8 cellular contexts compared by ENCODE assay signal in the genomic region with DNA sequence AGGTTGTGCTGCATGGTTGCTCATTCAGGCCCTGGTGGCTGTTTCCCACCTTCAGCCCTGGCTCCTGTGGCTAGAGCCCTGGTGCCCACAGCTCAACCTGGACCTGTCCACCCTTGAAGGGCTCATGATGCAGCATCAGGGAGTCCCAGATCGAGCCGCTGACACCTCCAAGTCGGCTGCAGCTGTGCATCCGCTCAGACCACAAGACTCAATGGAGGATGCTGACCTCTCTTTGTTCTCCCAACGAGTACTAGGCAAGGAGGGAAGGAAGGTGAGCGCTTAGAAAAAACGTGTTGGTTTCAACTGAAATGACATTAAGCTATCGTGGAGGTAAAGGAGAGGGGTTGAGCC. TPM values are rescaled to one million over a fixed set of nuclear protein-coding genes. Genes with fewer than 3 reads are reported as not detected.
A peak's percentile ranks its signal among the peaks of the same experiment; 100 is the strongest.
DNase-seq lines count a peak whose midpoint lies in the region; ATAC-seq and TF ChIP-seq lines count a peak whose summit lies in the region.

No MANE protein-coding gene starts in this region.

- peak overlapping the region; percentile 93 for H3K27ac Mint-ChIP-seq in T-helper 17 cell

- H3K79me2 ChIP-seq in smooth muscle cell (ENCODE audit: low read depth) = no peaks in the 10 kb centered on the region

- H3K27me3 Mint-ChIP-seq in T-helper 17 cell = no peaks in the 10 kb centered on the region

- H3K27ac ChIP-seq in heart left ventricle = peak overlapping the region in 5 of 12 donors; percentile 0 to 62 (median 22)
- no peak overlapping the region for H3K27ac ChIP-seq in smooth muscle cell (ENCODE audit: low read depth)

- H3K36me3 Mint-ChIP-seq in T-helper 17 cell (ENCODE audit: low read depth) = no peaks in the 10 kb centered on the region

- 23 to 40% (median 33%) methylated on average over 8 of the region's 8 CpGs for WGBS in heart left ventricle, 4 donors
- WGBS in smooth muscle cell (ENCODE audit: low lambda C conversion rate) = 56% methylated on average over 8 of the region's 8 CpGs

- TF ChIP-seq POLR2A in heart left ventricle (IDR thresholded peaks at IDR 0.05) = no peak

- H3K4me2 ChIP-seq in smooth muscle cell = peak overlapping the region; percentile 97

- peaks cover 25% of the 10 kb centered on the region for H3K4me1 Mint-ChIP-seq in T-helper 17 cell

- peak overlapping the region; percentile 29 to 87 (median 60) for H3K4me3 ChIP-seq in heart left ventricle
- peak overlapping the region; percentile 60 for H3K4me3 ChIP-seq in smooth muscle cell

- peaks cover 8% of the 10 kb centered on the region for H3F3A ChIP-seq in smooth muscle cell (ENCODE audit: low read depth)

- peak overlapping the region; percentile 92 for H3K4me3 Mint-ChIP-seq in T-helper 17 cell

- H3K4me1 ChIP-seq in heart left ventricle = peaks cover 0 to 29% (median 14%) of the 10 kb centered on the region in 12 donors
- H3K4me1 ChIP-seq in smooth muscle cell (ENCODE audit: low read depth) = peaks cover 10% of the 10 kb centered on the region

- intact Hi-C loops in heart left ventricle (cut with DNase I) = loop anchor here in 1 of 10 donors (5.0 kb wide), 1 partner anchor 39 kb away; the partner anchor contains the start of gene FBXL15

- H3K9me3 ChIP-seq in T-helper 17 cell (ENCODE audit: control insufficient read depth, low read length, poor library complexity, severe bottlenecking) = no peaks in the 10 kb centered on the region
- no peaks in the 10 kb centered on the region for H3K9me3 ChIP-seq in heart left ventricle
- no peaks in the 10 kb centered on the region for H3K9me3 ChIP-seq in smooth muscle cell (replicated peaks; ENCODE audit: low read depth)

- no peak overlapping the region for H3K9ac ChIP-seq in smooth muscle cell (ENCODE audit: low read depth)

- DNase-seq in DMS79 (lab: John Stamatoyannopoulos, UW) (peak; percentile 53), DMS79 treated with DMSO at 0.1 percent for 48 hours (lab: John Stamatoyannopoulos, UW) (no peak), T-helper 17 cell (no peak), heart left ventricle (no peak), smooth muscle cell (lab: John Stamatoyannopoulos, UW; ENCODE audit: unreplicated experiment) (no peak)
- no peak for DNase-seq in stimulated activated CD4-positive, alpha-beta T cell treated with anti-CD3 and anti-CD28 coated beads, Interleukin-2, amount 100 ng/mL, for 48 hours

- H2AFZ ChIP-seq in smooth muscle cell (ENCODE audit: low read depth) = peak overlapping the region; percentile 69

- ATAC-seq in HG02798 (IDR thresholded peaks at IDR 0.05; ENCODE audit: poor library complexity, unreplicated experiment) (peak; percentile 39), T-helper 17 cell (peak; percentile 25), heart left ventricle (peak in 2 of 4 donors; percentile 6 to 11), HG03469 (IDR thresholded peaks at IDR 0.05; ENCODE audit: unreplicated experiment) (no peak)

- H3K27me3 ChIP-seq in heart left ventricle (no peaks in the 10 kb centered on the region), smooth muscle cell (ENCODE audit: low read depth) (no peaks in the 10 kb centered on the region)

- TF ChIP-seq CTCF in heart left ventricle (IDR thresholded peaks at IDR 0.05) = no peak
- no peak for TF ChIP-seq CTCF in smooth muscle cell (IDR thresholded peaks at IDR 0.05; ENCODE audit: borderline replicate concordance, insufficient read depth, poor library complexity, severe bottlenecking)

- H4K20me1 ChIP-seq in smooth muscle cell (ENCODE audit: low read depth) = no peaks in the 10 kb centered on the region

- H3K36me3 ChIP-seq in heart left ventricle (peaks cover 0 to 5% (median 0%) of the 10 kb centered on the region in 9 donors), smooth muscle cell (ENCODE audit: low read depth) (no peaks in the 10 kb centered on the region)

RNA-seq across cellular contexts. Expression of gene C10orf95, which starts 9.5 kb away (rescaled TPM):
- total RNA-seq in T-helper 17 cell = under 1 TPM in 1 of 2 donors, not detected in 1; 0.50 TPM
- total RNA-seq in heart left ventricle = under 1 TPM in 2 of 9 donors, not detected in 7; 0.18 to 0.21 TPM
- polyA plus RNA-seq in heart left ventricle = not detected
- 0.09 TPM in 1 of 2 replicates, not detected in the other for total RNA-seq in smooth muscle cell
- 0.62 and 0.80 TPM in 2 replicates for polyA plus RNA-seq in smooth muscle cell

RNA-seq across cellular contexts. Expression of gene CUEDC2, which starts 28.4 kb away (rescaled TPM):
- total RNA-seq in T-helper 17 cell (10 to 100 TPM; 27.4 to 30.7 TPM), heart left ventricle (100 to 1,000 TPM in 1 of 9 donors, 10 to 100 TPM in 8; 62.0 to 107 (median 79.2) TPM), smooth muscle cell (24.7 and 40.9 TPM in 2 replicates)
- polyA plus RNA-seq in heart left ventricle (10 to 100 TPM; 73.4 to 81.2 TPM), smooth muscle cell (111 and 112 TPM in 2 replicates)

RNA-seq across cellular contexts. Expression of gene FBXL15, which starts 40.2 kb away (rescaled TPM):
- total RNA-seq in T-helper 17 cell (10 to 100 TPM in 1 of 2 donors, 1 to 10 TPM in 1; 9.9 to 14.2 TPM), heart left ventricle (10 to 100 TPM in 6 of 9 donors, 1 to 10 TPM in 3; 6.6 to 13.9 (median 10.2) TPM), smooth muscle cell (8.2 and 14.1 TPM in 2 replicates)
- polyA plus RNA-seq in heart left ventricle (10 to 100 TPM in 1 of 2 donors, 1 to 10 TPM in 1; 9.9 to 20.0 TPM), smooth muscle cell (27.9 and 29.0 TPM in 2 replicates)

RNA-seq across cellular contexts. Expression of gene ACTR1A, which starts 41.7 kb away (rescaled TPM):
- total RNA-seq in T-helper 17 cell = 10 to 100 TPM; 57.5 to 58.0 TPM
- 100 to 1,000 TPM; 103 to 175 (median 119) TPM for total RNA-seq in heart left ventricle
- polyA plus RNA-seq in heart left ventricle = 100 to 1,000 TPM; 100 to 156 TPM
- total RNA-seq in smooth muscle cell = 144 and 146 TPM in 2 replicates
- 115 and 149 TPM in 2 replicates for polyA plus RNA-seq in smooth muscle cell

RNA-seq across cellular contexts. Expression of gene PSD, which starts 42.2 kb away (rescaled TPM):
- 1 to 10 TPM; 2.9 to 5.1 TPM for total RNA-seq in T-helper 17 cell
- 1 to 10 TPM in 4 of 9 donors, under 1 TPM in 5; 0.34 to 1.7 (median 0.86) TPM for total RNA-seq in heart left ventricle
- polyA plus RNA-seq in heart left ventricle = under 1 TPM; 0.14 to 0.76 TPM
- total RNA-seq in smooth muscle cell = 4.1 and 29.1 TPM in 2 replicates
- 31.6 and 33.5 TPM in 2 replicates for polyA plus RNA-seq in smooth muscle cell
